11 cellular contexts compared by ENCODE assay signal in genomic region chr17:40486513-40487370, GRCh38. TPM values are rescaled to one million over a fixed set of nuclear protein-coding genes. Genes with fewer than 3 reads are reported as not detected.
DNase-seq lines count a peak whose midpoint lies in the region; ATAC-seq and TF ChIP-seq lines count a peak whose summit lies in the region.
"Had no signal": no experiment of that assay in that cellular context is flagged by ENCODE, and none has a peak within 500 bp of the region (broad histone marks: within the 10 kb centered on the region; RNA-seq: fewer than 3 reads in every experiment).

No MANE protein-coding gene starts in this region.

- no peaks in the 10 kb centered on the region for H3K27me3 ChIP-seq in CD4-positive, CD25-positive, alpha-beta regulatory T cell (ENCODE audit: control insufficient read depth, insufficient read depth, low read length)
- H3K27me3 ChIP-seq in IMR-90 (ENCODE audit: control insufficient read depth, insufficient read depth, low read length) (no peaks in the 10 kb centered on the region), mammary epithelial cell (ENCODE audit: insufficient read depth, low read length) (no peaks in the 10 kb centered on the region), neural progenitor cell (no peaks in the 10 kb centered on the region)

- H3K4me3 Mint-ChIP-seq in CD4-positive, CD25-positive, alpha-beta regulatory T cell, result peak overlapping the region in 1 of 4 donors; percentile 23
- peak overlapping the region; percentile 23 for H3K4me3 Mint-ChIP-seq in neural progenitor cell

- peak overlapping the region; percentile 97 for H2AK5ac ChIP-seq in IMR-90 (ENCODE audit: low read depth, low read length)

- peaks cover 11 to 59% (median 25%) of the 10 kb centered on the region in 4 donors for H3K4me1 Mint-ChIP-seq in CD4-positive, CD25-positive, alpha-beta regulatory T cell
- H3K4me1 Mint-ChIP-seq in neural progenitor cell, result peaks cover 17% of the 10 kb centered on the region

- no peaks in the 10 kb centered on the region for H3K36me3 Mint-ChIP-seq in CD4-positive, CD25-positive, alpha-beta regulatory T cell
- no peaks in the 10 kb centered on the region for H3K36me3 Mint-ChIP-seq in neural progenitor cell

- H3K9me1 ChIP-seq in IMR-90 (ENCODE audit: insufficient read depth, low read length), result peaks cover 51% of the 10 kb centered on the region

- peak overlapping the region; percentile 87 for H2AFZ ChIP-seq in IMR-90 (replicated peaks; ENCODE audit: low read length, poor library complexity)
- no peak overlapping the region for H2AFZ ChIP-seq in mammary epithelial cell (ENCODE audit: low read depth, low read length)
- H2AFZ ChIP-seq in neural progenitor cell (replicated peaks), result no peak overlapping the region

- peak overlapping the region; percentile 91 for H4K5ac ChIP-seq in IMR-90 (ENCODE audit: low read depth, low read length)

- peak overlapping the region; percentile 100 for H2BK20ac ChIP-seq in IMR-90 (ENCODE audit: low read depth, low read length)

- peak overlapping the region; percentile 94 for H2AK9ac ChIP-seq in IMR-90 (replicated peaks; ENCODE audit: low read depth, low read length, poor library complexity)

- CTCF ChIA-PET in IMR-90 (lab: Yijun Ruan, JAX) (interaction anchor here (0.6 kb wide), 1 partner anchor 45 kb away, joined by 4 read pairs; no protein-coding TSS in a partner anchor), mammary epithelial cell (lab: Charles Lee; ENCODE audit: low non-redundant PET) (no interaction called here)

- H4K91ac ChIP-seq in IMR-90 (ENCODE audit: insufficient read depth, low read depth, low read length), result peak overlapping the region; percentile 100

- no peaks in the 10 kb centered on the region for H3K9me3 ChIP-seq in CD4-positive, CD25-positive, alpha-beta regulatory T cell (ENCODE audit: control insufficient read depth in 2 of 2, low read length in 2 of 2)
- H3K9me3 ChIP-seq in IMR-90 (ENCODE audit: control insufficient read depth, insufficient read depth, low read length), result no peaks in the 10 kb centered on the region
- H3K9me3 ChIP-seq in mammary epithelial cell (replicated peaks; ENCODE audit: insufficient read depth, low read length), result no peaks in the 10 kb centered on the region
- H3K9me3 ChIP-seq in neural progenitor cell (ENCODE audit: low read depth), result no peaks in the 10 kb centered on the region

- H2BK15ac ChIP-seq in IMR-90 (ENCODE audit: low read depth, low read length), result peak overlapping the region; percentile 96

- peak overlapping the region; percentile 100 for H2BK120ac ChIP-seq in IMR-90 (ENCODE audit: low read depth, low read length)

- H3K79me2 ChIP-seq in mammary epithelial cell (ENCODE audit: insufficient read depth, low read length), result peaks cover 61% of the 10 kb centered on the region
- H3K79me2 ChIP-seq in neural progenitor cell (ENCODE audit: low read depth), result no peaks in the 10 kb centered on the region

- no peak overlapping the region for H3K27ac ChIP-seq in CD4-positive, CD25-positive, alpha-beta regulatory T cell (ENCODE audit: insufficient read depth, low read length, poor library complexity, severe bottlenecking)
- H3K27ac ChIP-seq in IMR-90 (ENCODE audit: insufficient read depth, low read length) (peak overlapping the region; percentile 89), mammary epithelial cell (ENCODE audit: insufficient read depth, low read depth, low read length) (peak overlapping the region; percentile 96), neural progenitor cell (no peak overlapping the region)

- no peak for ATAC-seq in CD4-positive, CD25-positive, alpha-beta regulatory T cell (ENCODE audit: low read depth in 2 of 2)
- ATAC-seq in IMR-90 (ENCODE audit: low read depth), result peak; percentile 18
- ATAC-seq in HG03342 (IDR thresholded peaks at IDR 0.05; ENCODE audit: unreplicated experiment), result no peak

- H4K20me1 ChIP-seq in IMR-90 (ENCODE audit: insufficient read depth, low read length), result no peaks in the 10 kb centered on the region
- H4K20me1 ChIP-seq in mammary epithelial cell (ENCODE audit: insufficient read depth, low read length), result no peaks in the 10 kb centered on the region
- H4K20me1 ChIP-seq in neural progenitor cell (ENCODE audit: low read depth), result no peaks in the 10 kb centered on the region

- TF ChIP-seq RAD21 in IMR-90 (IDR thresholded peaks at IDR 0.05; ENCODE audit: low read length), result no peak

- BruUV-seq in IMR-90 (replicated peaks; lab: Mats Ljungman, UMichigan), result TSS peak; percentile 94
- BruUV-seq in mammary epithelial cell (replicated peaks; lab: Mats Ljungman, UMichigan), result TSS peak; percentile 34

- H3K4me3 ChIP-seq in CD4-positive, CD25-positive, alpha-beta regulatory T cell (ENCODE audit: low read depth, low read length), result no peak overlapping the region
- H3K4me3 ChIP-seq in IMR-90 (ENCODE audit: insufficient read depth, low read depth, low read length) (no peak overlapping the region), mammary epithelial cell (replicated peaks in 1 of 3; ENCODE audit: insufficient read depth in 1 of 3, low read depth in 2 of 3, low read length in 3 of 3) (no peak overlapping the region), neural progenitor cell (no peak overlapping the region)

- WGBS in IMR-90 (ENCODE audit: extremely low coverage in 2 of 2, insufficient read length in 1 of 2), 2 experiments, result 46% methylated on average over 4 of the region's 12 CpGs; no CpG with 5 or more reads in 1 of the 2 experiments
- 28% methylated on average over 12 of the region's 12 CpGs for WGBS in mammary epithelial cell (ENCODE audit: low coverage, missing lambda C conversion rate)

- H3K27me3 Mint-ChIP-seq in CD4-positive, CD25-positive, alpha-beta regulatory T cell, result peaks cover 4% of the 10 kb centered on the region
- peaks cover 13% of the 10 kb centered on the region for H3K27me3 Mint-ChIP-seq in neural progenitor cell (ENCODE audit: insufficient read depth, low read depth)

- no peaks in the 10 kb centered on the region for H3K9me3 Mint-ChIP-seq in CD4-positive, CD25-positive, alpha-beta regulatory T cell
- H3K9me3 Mint-ChIP-seq in neural progenitor cell, result no peaks in the 10 kb centered on the region

- in situ Hi-C loops in IMR-90 (cut with MboI; ENCODE audit: low sequenced_read_pairs) (no loop called here), mammary epithelial cell (cut with MboI; ENCODE audit: low sequenced_read_pairs in 2 of 2) (no loop called here)

- dilution Hi-C loops in IMR-90 (cut with HindIII; ENCODE audit: low sequenced_read_pairs, unreplicated experiment) (no loop called here), mammary epithelial cell (cut with HindIII; ENCODE audit: low sequenced_read_pairs) (loop anchor here (5.0 kb wide), 1 partner anchor 36 kb away; no protein-coding TSS in a partner anchor)

- no peaks in the 10 kb centered on the region for H3F3A ChIP-seq in neural progenitor cell (ENCODE audit: low read depth)

- H3K4ac ChIP-seq in IMR-90 (ENCODE audit: low read depth, low read length), result peak overlapping the region; percentile 99

- H3K4me2 ChIP-seq in IMR-90 (ENCODE audit: low read depth, low read length) (peak overlapping the region; percentile 73), mammary epithelial cell (ENCODE audit: insufficient read depth, low read depth, low read length) (peak overlapping the region; percentile 38), neural progenitor cell (no peak overlapping the region)

- H3K14ac ChIP-seq in IMR-90 (replicated peaks; ENCODE audit: low read depth, low read length), result peak overlapping the region; percentile 96

- POLR2A ChIA-PET in IMR-90 (lab: Charles Lee; ENCODE audit: unreplicated experiment), result interaction anchor here (0.5 to 1.6 kb wide), 7 partner anchors 12 to 121 kb away, joined by 3 to 6 read pairs (median 3); no protein-coding TSS in a partner anchor

- H3K56ac ChIP-seq in IMR-90 (ENCODE audit: extremely low read depth, insufficient read depth, low read length), result peak overlapping the region; percentile 97

- no peaks in the 10 kb centered on the region for H3K36me3 ChIP-seq in CD4-positive, CD25-positive, alpha-beta regulatory T cell (ENCODE audit: control insufficient read depth, insufficient read depth, low read length)
- H3K36me3 ChIP-seq in IMR-90 (ENCODE audit: control insufficient read depth, insufficient read depth, low read length), result no peaks in the 10 kb centered on the region
- H3K36me3 ChIP-seq in mammary epithelial cell (ENCODE audit: insufficient read depth, low read length), result peaks cover 68% of the 10 kb centered on the region
- H3K36me3 ChIP-seq in neural progenitor cell, result no peaks in the 10 kb centered on the region

- no peak for TF ChIP-seq POLR2A in IMR-90 (IDR thresholded peaks at IDR 0.05; ENCODE audit: low read depth, low read length)

- H2BK5ac ChIP-seq in IMR-90 (ENCODE audit: low read depth, low read length, poor library complexity, severe bottlenecking), result peak overlapping the region; percentile 99

- peaks cover 0 to 25% of the 10 kb centered on the region in 2 experiments; a peak in 3 of 4 replicates for H3K79me1 ChIP-seq in IMR-90 (ENCODE audit: low read depth in 1 of 2, low read length in 2 of 2)

- H3K4me1 ChIP-seq in CD4-positive, CD25-positive, alpha-beta regulatory T cell (ENCODE audit: control insufficient read depth, insufficient read depth, low read length, poor library complexity, severe bottlenecking), result peaks cover 19% of the 10 kb centered on the region
- H3K4me1 ChIP-seq in IMR-90 (ENCODE audit: control insufficient read depth, insufficient read depth, low read length) (peaks cover 51% of the 10 kb centered on the region), mammary epithelial cell (ENCODE audit: insufficient read depth, low read length) (peaks cover 95% of the 10 kb centered on the region), neural progenitor cell (peaks cover 17% of the 10 kb centered on the region)

- peak overlapping the region; percentile 96 for H3K18ac ChIP-seq in IMR-90 (ENCODE audit: low read depth, low read length)

- TF ChIP-seq CTCF in IMR-90 (conservative IDR thresholded peaks at IDR 0.05; ENCODE audit: low read depth, low read length), result no peak
- no peak for TF ChIP-seq CTCF in mammary epithelial cell (conservative IDR thresholded peaks at IDR 0.05 in 1 of 2, IDR thresholded peaks at IDR 0.05 in 1 of 2; ENCODE audit: extremely low read depth in 1 of 2, insufficient read depth in 1 of 2, low read depth in 1 of 2, low read length in 2 of 2)
- TF ChIP-seq CTCF in neural progenitor cell (IDR thresholded peaks at IDR 0.05), result no peak

- DNase-seq in CD4-positive, CD25-positive, alpha-beta regulatory T cell, result no peak
- DNase-seq in IMR-90, result peak; percentile 87
- peak; percentile 71 for DNase-seq in mammary epithelial cell
- no peak for DNase-seq in neural progenitor cell (ENCODE audit: low spot score)
- no peak for DNase-seq in HPDE6-E6E7 (ENCODE audit: extremely low spot score)
- no peak for DNase-seq in NCI-H2029 treated with DMSO at 0.1 percent for 48 hours (lab: John Stamatoyannopoulos, UW)
- DNase-seq in SHP77 (lab: John Stamatoyannopoulos, UW), result no peak
- DNase-seq: activated CD4-positive, alpha-beta T cell treated with anti-CD3 and anti-CD28 coated beads for 1 hour; NCI-H1694 had no signal

- H3K9ac ChIP-seq in IMR-90 (ENCODE audit: low read depth, low read length), result peak overlapping the region; percentile 43
- peak overlapping the region; percentile 79 for H3K9ac ChIP-seq in mammary epithelial cell (ENCODE audit: insufficient read depth, low read length)
- H3K9ac ChIP-seq in neural progenitor cell, result no peak overlapping the region

- intact Hi-C loops in IMR-90 (cut with micrococcal nuclease) (loop anchor here (1.0 kb wide), 2 partner anchors 13 to 35 kb away; no protein-coding TSS in a partner anchor), mammary epithelial cell (cut with micrococcal nuclease) (loop anchor here (1.0 kb wide), 1 partner anchor 74 kb away; no protein-coding TSS in a partner anchor)

- peak overlapping the region; percentile 98 for H3K23ac ChIP-seq in IMR-90 (ENCODE audit: low read depth, low read length)

- H4K8ac ChIP-seq in IMR-90 (ENCODE audit: low read depth in 2 of 2, low read length in 2 of 2), result peak overlapping the region; percentile 90 to 98

- H3K27ac Mint-ChIP-seq in CD4-positive, CD25-positive, alpha-beta regulatory T cell, result peak overlapping the region in 2 of 3 donors; percentile 17 to 31
- H3K27ac Mint-ChIP-seq in neural progenitor cell, result peak overlapping the region; percentile 70

RNA-seq across cellular contexts. Expression of gene TNS4, which starts 14.7 kb away (rescaled TPM):
- 1.1 TPM for total RNA-seq in CD4-positive, CD25-positive, alpha-beta regulatory T cell
- under 1 TPM in 1 of 4 donors, not detected in 3; 0.16 TPM for polyA plus RNA-seq in CD4-positive, CD25-positive, alpha-beta regulatory T cell
- total RNA-seq in IMR-90 (2012; rRNA removed) (0.28 TPM in 1 of 2 replicates, not detected in the other), mammary epithelial cell (100 to 1,000 TPM; 170 to 608 TPM), neural progenitor cell (ENCODE audit: low replicate concordance) (not detected in 2 replicates)
- polyA plus RNA-seq in IMR-90 (2012; rRNA removed) (0.07 TPM in 1 of 2 replicates, not detected in the other), mammary epithelial cell (120 TPM)
- 0.07 and 0.08 TPM in 2 replicates for polyA plus RNA-seq in IMR-90 (2012; cell fraction: cytosol; rRNA removed)
- polyA plus RNA-seq in IMR-90 (2012; cell fraction: nucleus; rRNA removed; ENCODE audit: low replicate concordance), result 0.33 and 0.57 TPM in 2 replicates
- polyA minus RNA-seq in mammary epithelial cell, result 1,186 TPM
- total RNA-seq: pulmonary artery endothelial cell had no signal

RNA-seq across cellular contexts. Expression of gene IGFBP4, which starts 43.5 kb away (rescaled TPM):
- 3.7 TPM for total RNA-seq in CD4-positive, CD25-positive, alpha-beta regulatory T cell
- 1 to 10 TPM in 3 of 4 donors, under 1 TPM in 1; 0.63 to 1.3 (median 1.2) TPM for polyA plus RNA-seq in CD4-positive, CD25-positive, alpha-beta regulatory T cell
- 257 and 308 TPM in 2 replicates for total RNA-seq in IMR-90 (2012; rRNA removed)
- polyA plus RNA-seq in IMR-90 (2012; rRNA removed), result 1,187 TPM in 2 replicates
- polyA plus RNA-seq in IMR-90 (2012; cell fraction: cytosol; rRNA removed), result 1,397 and 1,707 TPM in 2 replicates
- polyA plus RNA-seq in IMR-90 (2012; cell fraction: nucleus; rRNA removed; ENCODE audit: low replicate concordance), result 452 and 510 TPM in 2 replicates
- total RNA-seq in mammary epithelial cell, result 10 to 100 TPM; 13.0 to 34.5 TPM
- polyA plus RNA-seq in mammary epithelial cell, result 28.5 TPM
- polyA minus RNA-seq in mammary epithelial cell, result 62.7 TPM
- total RNA-seq in neural progenitor cell (ENCODE audit: low replicate concordance), result 14.4 and 20.3 TPM in 2 replicates

Comparison
In these comparisons a context has a peak if more than half of its experiments do, and no peak if none do; other contexts are left out.
1. DNase-seq: peak in IMR-90 (single experiment) and mammary epithelial cell (single experiment); none in CD4-positive, CD25-positive, alpha-beta regulatory T cell (0 of 3), neural progenitor cell (single experiment), HPDE6-E6E7 (single experiment), NCI-H2029 treated with DMSO at 0.1 percent for 48 hours (single experiment) and SHP77 (0 of 2).
2. H3K27ac ChIP-seq: peak in IMR-90 (single experiment) and mammary epithelial cell (single experiment); none in CD4-positive, CD25-positive, alpha-beta regulatory T cell (single experiment) and neural progenitor cell (single experiment).
3. RNA of gene TNS4, which starts 14.7 kb away (total RNA-seq): 170 to 608 TPM in mammary epithelial cell; 1.1 TPM in CD4-positive, CD25-positive, alpha-beta regulatory T cell (single experiment), 0.28 TPM in IMR-90 and not detected in neural progenitor cell; every median in the first group is over 10 times any median in the second.